Comparison of ENCODE assay signal across 1 cellular context in genomic region chr20:24497851-24498250, GRCh38.
A peak's percentile ranks its signal among the peaks of the same experiment; 100 is the strongest.
TF ChIP-seq lines count a peak whose summit lies in the region.

No MANE protein-coding gene starts in this region.

TF ChIP-seq in HEK293, 187 proteins besides CTCF, POLR2A, EP300 and RAD21 (continued from another document):
- TF ChIP-seq, protein P1, sequence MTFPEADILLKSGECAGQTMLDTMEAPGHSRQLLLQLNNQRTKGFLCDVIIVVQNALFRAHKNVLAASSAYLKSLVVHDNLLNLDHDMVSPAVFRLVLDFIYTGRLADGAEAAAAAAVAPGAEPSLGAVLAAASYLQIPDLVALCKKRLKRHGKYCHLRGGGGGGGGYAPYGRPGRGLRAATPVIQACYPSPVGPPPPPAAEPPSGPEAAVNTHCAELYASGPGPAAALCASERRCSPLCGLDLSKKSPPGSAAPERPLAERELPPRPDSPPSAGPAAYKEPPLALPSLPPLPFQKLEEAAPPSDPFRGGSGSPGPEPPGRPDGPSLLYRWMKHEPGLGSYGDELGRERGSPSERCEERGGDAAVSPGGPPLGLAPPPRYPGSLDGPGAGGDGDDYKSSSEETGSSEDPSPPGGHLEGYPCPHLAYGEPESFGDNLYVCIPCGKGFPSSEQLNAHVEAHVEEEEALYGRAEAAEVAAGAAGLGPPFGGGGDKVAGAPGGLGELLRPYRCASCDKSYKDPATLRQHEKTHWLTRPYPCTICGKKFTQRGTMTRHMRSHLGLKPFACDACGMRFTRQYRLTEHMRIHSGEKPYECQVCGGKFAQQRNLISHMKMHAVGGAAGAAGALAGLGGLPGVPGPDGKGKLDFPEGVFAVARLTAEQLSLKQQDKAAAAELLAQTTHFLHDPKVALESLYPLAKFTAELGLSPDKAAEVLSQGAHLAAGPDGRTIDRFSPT (tag by site-specific recombination; IDR thresholded peaks at IDR 0.05) = no peak
- TF ChIP-seq ZNF549 (tag by site-specific recombination; IDR thresholded peaks at IDR 0.05) (no peak), ZBTB11 (tag by site-specific recombination; conservative IDR thresholded peaks at IDR 0.05; ENCODE audit: low read depth) (no peak), ZIC2 (tag by site-specific recombination; IDR thresholded peaks at IDR 0.05) (peak; percentile 70), ZNF785 (tag by site-specific recombination; IDR thresholded peaks at IDR 0.05) (no peak), GLI4 (tag by site-specific recombination; IDR thresholded peaks at IDR 0.05) (no peak), PRDM1 (tag by site-specific recombination; IDR thresholded peaks at IDR 0.05) (no peak), ZFP69B (tag by site-specific recombination; IDR thresholded peaks at IDR 0.05) (no peak), KLF10 (tag by site-specific recombination; IDR thresholded peaks at IDR 0.05) (peak; percentile 61; the same call in 1 of the 2 replicates), GLIS1 (tag by site-specific recombination; IDR thresholded peaks at IDR 0.05) (0 out of 2 replicates have a peak, but pooled peaks have one; percentile 22), ZNF544 (tag by site-specific recombination; IDR thresholded peaks at IDR 0.05) (0 out of 2 replicates have a peak, but pooled peaks have one; percentile 17), AEBP2 (tag by site-specific recombination; IDR thresholded peaks at IDR 0.05; ENCODE audit: borderline replicate concordance) (no peak), ZNF629 (tag by site-specific recombination; IDR thresholded peaks at IDR 0.05) (peak; percentile 45; the same call in 1 of the 2 replicates), KLF8 (tag by site-specific recombination; IDR thresholded peaks at IDR 0.05) (no peak), KLF17 (tag by site-specific recombination; IDR thresholded peaks at IDR 0.05) (0 out of 2 replicates have a peak, but pooled peaks have one; percentile 25), ZBTB20 (tag by site-specific recombination; IDR thresholded peaks at IDR 0.05) (0 out of 2 replicates have a peak, but pooled peaks have one; percentile 21)
- TF ChIP-seq, protein P2, sequence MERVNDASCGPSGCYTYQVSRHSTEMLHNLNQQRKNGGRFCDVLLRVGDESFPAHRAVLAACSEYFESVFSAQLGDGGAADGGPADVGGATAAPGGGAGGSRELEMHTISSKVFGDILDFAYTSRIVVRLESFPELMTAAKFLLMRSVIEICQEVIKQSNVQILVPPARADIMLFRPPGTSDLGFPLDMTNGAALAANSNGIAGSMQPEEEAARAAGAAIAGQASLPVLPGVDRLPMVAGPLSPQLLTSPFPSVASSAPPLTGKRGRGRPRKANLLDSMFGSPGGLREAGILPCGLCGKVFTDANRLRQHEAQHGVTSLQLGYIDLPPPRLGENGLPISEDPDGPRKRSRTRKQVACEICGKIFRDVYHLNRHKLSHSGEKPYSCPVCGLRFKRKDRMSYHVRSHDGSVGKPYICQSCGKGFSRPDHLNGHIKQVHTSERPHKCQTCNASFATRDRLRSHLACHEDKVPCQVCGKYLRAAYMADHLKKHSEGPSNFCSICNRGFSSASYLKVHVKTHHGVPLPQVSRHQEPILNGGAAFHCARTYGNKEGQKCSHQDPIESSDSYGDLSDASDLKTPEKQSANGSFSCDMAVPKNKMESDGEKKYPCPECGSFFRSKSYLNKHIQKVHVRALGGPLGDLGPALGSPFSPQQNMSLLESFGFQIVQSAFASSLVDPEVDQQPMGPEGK (tag by site-specific recombination; IDR thresholded peaks at IDR 0.05) = no peak
- TF ChIP-seq, protein P3, sequence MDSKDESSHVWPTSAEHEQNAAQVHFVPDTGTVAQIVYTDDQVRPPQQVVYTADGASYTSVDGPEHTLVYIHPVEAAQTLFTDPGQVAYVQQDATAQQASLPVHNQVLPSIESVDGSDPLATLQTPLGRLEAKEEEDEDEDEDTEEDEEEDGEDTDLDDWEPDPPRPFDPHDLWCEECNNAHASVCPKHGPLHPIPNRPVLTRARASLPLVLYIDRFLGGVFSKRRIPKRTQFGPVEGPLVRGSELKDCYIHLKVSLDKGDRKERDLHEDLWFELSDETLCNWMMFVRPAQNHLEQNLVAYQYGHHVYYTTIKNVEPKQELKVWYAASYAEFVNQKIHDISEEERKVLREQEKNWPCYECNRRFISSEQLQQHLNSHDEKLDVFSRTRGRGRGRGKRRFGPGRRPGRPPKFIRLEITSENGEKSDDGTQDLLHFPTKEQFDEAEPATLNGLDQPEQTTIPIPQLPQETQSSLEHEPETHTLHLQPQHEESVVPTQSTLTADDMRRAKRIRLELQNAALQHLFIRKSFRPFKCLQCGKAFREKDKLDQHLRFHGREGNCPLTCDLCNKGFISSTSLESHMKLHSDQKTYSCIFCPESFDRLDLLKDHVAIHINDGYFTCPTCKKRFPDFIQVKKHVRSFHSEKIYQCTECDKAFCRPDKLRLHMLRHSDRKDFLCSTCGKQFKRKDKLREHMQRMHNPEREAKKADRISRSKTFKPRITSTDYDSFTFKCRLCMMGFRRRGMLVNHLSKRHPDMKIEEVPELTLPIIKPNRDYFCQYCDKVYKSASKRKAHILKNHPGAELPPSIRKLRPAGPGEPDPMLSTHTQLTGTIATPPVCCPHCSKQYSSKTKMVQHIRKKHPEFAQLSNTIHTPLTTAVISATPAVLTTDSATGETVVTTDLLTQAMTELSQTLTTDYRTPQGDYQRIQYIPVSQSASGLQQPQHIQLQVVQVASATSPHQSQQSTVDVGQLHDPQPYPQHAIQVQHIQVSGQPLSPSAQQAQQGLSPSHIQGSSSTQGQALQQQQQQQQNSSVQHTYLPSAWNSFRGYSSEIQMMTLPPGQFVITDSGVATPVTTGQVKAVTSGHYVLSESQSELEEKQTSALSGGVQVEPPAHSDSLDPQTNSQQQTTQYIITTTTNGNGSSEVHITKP (tag by site-specific recombination; IDR thresholded peaks at IDR 0.05) = peak; percentile 35; the same call in 1 of the 2 replicates
